8 cellular contexts compared by ENCODE assay signal in genomic region chr17:76452646-76453430, GRCh38. TPM values are rescaled to one million over a fixed set of nuclear protein-coding genes. Genes with fewer than 3 reads are reported as not detected.
DNase-seq lines count a peak whose midpoint lies in the region; ATAC-seq and TF ChIP-seq lines count a peak whose summit lies in the region.

Gene UBE2O (minus strand): TSS chr17:76453152. CDS start chr17:76453141, 11 bp downstream.

- no peaks in the 10 kb centered on the region for H3K27me3 ChIP-seq in BE2C

- intact Hi-C loops in lower leg skin (cut with DNase I; ENCODE audit: low total_unique reads): no loop called here

- 0% methylated on average over 18 to 40 of the region's 103 CpGs for WGBS in lower leg skin, 2 donors

- peak; percentile 41 for TF ChIP-seq CTCF in BE2C (IDR thresholded peaks at IDR 0.05; ENCODE audit: low read depth, low read length)
- TF ChIP-seq CTCF in lower leg skin (IDR thresholded peaks at IDR 0.05): peak in 1 of 3 donors; percentile 12

- H3K36me3 ChIP-seq in BE2C: peaks cover 5% of the 10 kb centered on the region; the same call in 1 of the 2 replicates

- DNase-seq in BE2C (peak; percentile 95), GM19238 (ENCODE audit: insufficient read length, low spot score) (peak; percentile 96), NCI-H524 treated with DMSO at 0.1 percent for 48 hours (lab: John Stamatoyannopoulos, UW) (peak; percentile 62), dermis microvascular lymphatic vessel endothelial cell (ENCODE audit: low read depth in 2 of 2) (peak; percentile 45 to 86), lower leg skin (ENCODE audit: low spot score in 2 of 2) (peak; percentile 68 to 96)
- peak; percentile 92 for DNase-seq in activated CD4-positive, alpha-beta T cell treated with anti-CD3 and anti-CD28 coated beads, Interleukin-2, amount 50 U/mL, for 1 hour
- peak; percentile 86 to 93 for DNase-seq in stimulated activated CD4-positive, alpha-beta T cell treated with anti-CD3 and anti-CD28 coated beads, Interleukin-4, amount 100 ng/mL, for 4 hours

- H3K4me3 ChIP-seq in BE2C (ENCODE audit: low read depth, low read length) (peak within 1 kb of the TSS; percentile 79), lower leg skin (ENCODE audit: low read depth, poor library complexity, severe bottlenecking) (peak within 1 kb of the TSS; percentile 86)

- no peaks in the 10 kb centered on the region for H3K9me3 ChIP-seq in BE2C

- TF ChIP-seq POLR2A in lower leg skin (IDR thresholded peaks at IDR 0.05): no peak

- H3K4me1 ChIP-seq in BE2C: peaks cover 13% of the 10 kb centered on the region

- ATAC-seq in HG03457 (IDR thresholded peaks at IDR 0.05; ENCODE audit: unreplicated experiment): peak; percentile 82

RNA-seq across cellular contexts. Expression of gene UBE2O, which starts in this region (rescaled TPM):
- 117 TPM for polyA plus RNA-seq in BE2C (2012; ENCODE audit: insufficient read depth, insufficient read length, low read depth)
- total RNA-seq in dermis microvascular lymphatic vessel endothelial cell (12.7 and 17.3 TPM in 2 replicates), lower leg skin (10 to 100 TPM; 20.3 to 52.0 (median 26.0) TPM)

Comparison
In these comparisons a context has a peak if more than half of its experiments do, and no peak if none do; other contexts are left out.
1. Peak in every context shown above with its lines: DNase-seq, ATAC-seq and H3K4me3 ChIP-seq.